ENCODE assay signal across 21 cellular contexts in the genomic region with DNA sequence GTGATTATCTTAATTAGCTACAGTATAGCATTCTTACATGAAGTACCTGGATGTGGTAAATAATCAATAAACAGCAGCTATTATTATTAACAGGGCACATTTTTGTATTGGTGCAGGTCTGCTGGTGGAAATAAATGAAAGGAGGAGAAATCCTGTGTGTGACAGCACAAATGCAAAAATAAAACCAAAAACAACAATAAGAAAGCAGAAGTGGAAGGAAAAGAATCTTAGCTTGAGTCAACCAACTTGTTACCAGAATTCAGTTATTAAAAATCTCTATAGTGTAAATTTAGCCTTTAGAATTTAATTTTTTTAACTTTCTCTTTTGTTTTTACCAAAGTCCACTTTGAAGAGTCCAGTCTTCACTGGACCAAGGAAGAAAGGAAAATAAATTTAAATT.
DNase-seq lines count a peak whose midpoint lies in the region; ATAC-seq and TF ChIP-seq lines count a peak whose summit lies in the region.
"Had no signal": no experiment of that assay in that cellular context is flagged by ENCODE, and none has a peak within 500 bp of the region (broad histone marks: within the 10 kb centered on the region; RNA-seq: fewer than 3 reads in every experiment).

No MANE protein-coding gene starts in this region.

- H3K9ac ChIP-seq in Karpas-422 (ENCODE audit: low read length), result no peak overlapping the region

- peak overlapping the region; percentile 69 for H3K27ac ChIP-seq in Karpas-422 (ENCODE audit: low read length)
- H3K27ac ChIP-seq in ovary, result no peak overlapping the region
- no peak overlapping the region for H3K27ac ChIP-seq in thyroid gland
- H3K27ac ChIP-seq: HL-60, PC-9, VCaP had no signal

- peaks cover 44% of the 10 kb centered on the region for H3K4me1 ChIP-seq in Karpas-422 (ENCODE audit: low read length)
- H3K4me1 ChIP-seq in ovary (ENCODE audit: insufficient read depth), result no peaks in the 10 kb centered on the region
- no peaks in the 10 kb centered on the region for H3K4me1 ChIP-seq in thyroid gland

- no peak for TF ChIP-seq CTCF in ovary (IDR thresholded peaks at IDR 0.05)
- no peak for TF ChIP-seq CTCF in thyroid gland (IDR thresholded peaks at IDR 0.05)

- no peaks in the 10 kb centered on the region for H3K9me2 ChIP-seq in Karpas-422 (replicated peaks; ENCODE audit: insufficient read depth, low read length)

- no peaks in the 10 kb centered on the region for H4K20me1 ChIP-seq in Karpas-422 (ENCODE audit: insufficient read depth, low read depth, low read length)

- peak overlapping the region; percentile 46 for H3K4me2 ChIP-seq in Karpas-422 (ENCODE audit: low read depth, low read length, poor library complexity, severe bottlenecking)
- H3K4me2 ChIP-seq: PC-9, smooth muscle cell had no signal

- H3K9me3 ChIP-seq in Karpas-422 (ENCODE audit: low read length), result no peaks in the 10 kb centered on the region
- H3K9me3 ChIP-seq in ovary, result no peaks in the 10 kb centered on the region
- no peaks in the 10 kb centered on the region for H3K9me3 ChIP-seq in thyroid gland

- TF ChIP-seq EP300 in ovary (IDR thresholded peaks at IDR 0.05), result no peak

- intact Hi-C loops in ovary (cut with DNase I), result no loop called here
- intact Hi-C loops in thyroid gland (cut with DNase I), result no loop called here

- peaks cover 15% of the 10 kb centered on the region for H3K36me3 ChIP-seq in Karpas-422 (ENCODE audit: insufficient read depth, low read length)
- no peaks in the 10 kb centered on the region for H3K36me3 ChIP-seq in ovary
- H3K36me3 ChIP-seq in thyroid gland, result no peaks in the 10 kb centered on the region

- peaks cover 3% of the 10 kb centered on the region; the same call in 1 of the 2 replicates for H3K79me2 ChIP-seq in Karpas-422 (ENCODE audit: low read length)

- no peak overlapping the region for H3K4me3 ChIP-seq in Karpas-422 (ENCODE audit: low read length)
- H3K4me3 ChIP-seq in ovary, result no peak overlapping the region
- H3K4me3 ChIP-seq in thyroid gland (replicated peaks in 1 of 3), result no peak overlapping the region
- H3K4me3 ChIP-seq: PC-9, smooth muscle cell had no signal

- H3K27me3 ChIP-seq in Karpas-422 (ENCODE audit: low read length), result no peaks in the 10 kb centered on the region
- H3K27me3 ChIP-seq in ovary, result no peaks in the 10 kb centered on the region
- H3K27me3 ChIP-seq in thyroid gland, result no peaks in the 10 kb centered on the region

- no peak overlapping the region for H2AFZ ChIP-seq in Karpas-422 (ENCODE audit: low read length)
- H2AFZ ChIP-seq: PC-9 had no signal

- DNase-seq in Karpas-422 (no peak), ovary (no peak), hepatic stellate cell (ENCODE audit: low spot score) (no peak), thyroid gland (no peak)
- no peak for DNase-seq in stimulated activated CD4-positive, alpha-beta T cell treated with anti-CD3 and anti-CD28 coated beads, Interleukin-4, amount 100 ng/mL, for 4 hours
- DNase-seq: activated gamma-delta T cell treated with Interleukin-2 at 50 U/mL for 16 hours; dermis blood vessel endothelial cell; GF-D8; hypothalamus; left colon; NCI-H1436 treated with DMSO at 0.1 percent for 48 hours; NCI-H510A treated with DMSO at 0.1 percent for 48 hours; PC-9; posterior cingulate gyrus; stimulated activated naive CD8-positive, alpha-beta T cell treated with anti-CD3 and anti-CD28 coated beads, Interleukin-15, amount 100 ng/mL, for 72 hours had no signal

- TF ChIP-seq POLR2A in ovary (IDR thresholded peaks at IDR 0.05) (no peak), thyroid gland (IDR thresholded peaks at IDR 0.05) (no peak)

- ATAC-seq in GM18499 (IDR thresholded peaks at IDR 0.05; ENCODE audit: insufficient read depth, unreplicated experiment) (peak; percentile 50), GM19463 (IDR thresholded peaks at IDR 0.05; ENCODE audit: unreplicated experiment) (peak; percentile 61), HG02759 (IDR thresholded peaks at IDR 0.05; ENCODE audit: unreplicated experiment) (peak; percentile 35)
- ATAC-seq: left colon; stimulated activated naive CD8-positive, alpha-beta T cell treated with anti-CD3 and anti-CD28 coated beads, Interleukin-15, amount 100 ng/mL, for 72 hours had no signal
